ENCODE assay signal across 2 cellular contexts in the genomic region with DNA sequence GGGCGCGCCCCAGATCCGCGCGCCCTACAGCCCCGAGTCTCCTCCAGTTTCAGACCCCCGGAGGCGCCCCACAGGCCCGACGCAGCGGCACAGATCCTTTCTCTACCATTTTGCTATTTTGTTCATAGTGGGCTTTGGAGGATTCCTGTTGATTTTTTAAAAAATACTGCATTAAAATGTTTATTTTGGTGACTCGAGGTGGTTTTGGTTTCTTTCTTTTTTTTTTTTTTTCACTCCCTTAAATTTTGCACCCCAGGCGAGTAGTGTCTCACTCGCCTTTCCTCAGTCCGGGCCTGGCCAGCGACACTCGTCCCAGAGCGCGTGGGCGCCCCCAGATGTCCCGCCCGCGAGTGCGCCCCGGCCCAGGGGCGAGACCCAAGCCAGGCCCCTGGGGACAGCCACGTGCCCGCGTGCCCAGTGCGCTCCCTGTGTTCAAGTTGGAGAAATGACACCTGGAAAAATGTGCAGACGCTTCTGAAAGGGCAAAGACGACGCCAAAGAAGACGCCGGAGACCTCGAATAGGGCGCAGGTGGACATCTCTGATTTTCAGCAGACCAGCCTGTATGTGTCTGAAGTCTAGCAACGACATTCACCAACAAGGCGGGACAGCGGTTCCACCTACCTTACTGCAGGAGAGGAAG.
TF ChIP-seq lines count a peak whose summit lies in the region.

No MANE protein-coding gene starts in this region.

TF ChIP-seq in HCT116, 20 proteins besides CTCF, POLR2A, EP300 and RAD21:
- TF ChIP-seq EGR1 (IDR thresholded peaks at IDR 0.05; ENCODE audit: low read depth) (peak; percentile 75), JUND (IDR thresholded peaks at IDR 0.05) (no peak), CBX3 (IDR thresholded peaks at IDR 0.05; ENCODE audit: low read depth) (peak; percentile 92), YY1 (IDR thresholded peaks at IDR 0.05; ENCODE audit: extremely low read depth, insufficient replicate concordance, low read depth, low read length) (no peak), SIN3A (IDR thresholded peaks at IDR 0.05; ENCODE audit: low read depth) (no peak), POLR2AphosphoS5 (IDR thresholded peaks at IDR 0.05; ENCODE audit: low read depth, low read length) (peak; percentile 75), MAX (IDR thresholded peaks at IDR 0.05) (peak; percentile 99), SRF (IDR thresholded peaks at IDR 0.05; ENCODE audit: low read depth) (no peak)

TF ChIP-seq in neural cell, 6 proteins besides CTCF, POLR2A, EP300 and RAD21:
- TF ChIP-seq TAF1 (IDR thresholded peaks at IDR 0.05; ENCODE audit: low read depth), result no peak
- no peak for TF ChIP-seq EZH2 (IDR thresholded peaks at IDR 0.05; ENCODE audit: borderline replicate concordance, insufficient read depth, low read length, poor library complexity, severe bottlenecking)
- peak; percentile 10 for TF ChIP-seq MXI1 (conservative IDR thresholded peaks at IDR 0.05; ENCODE audit: poor library complexity, severe bottlenecking)
- TF ChIP-seq POLR2AphosphoS5 (IDR thresholded peaks at IDR 0.05), result no peak
- no peak for TF ChIP-seq SMC3 (conservative IDR thresholded peaks at IDR 0.05; ENCODE audit: poor library complexity)
- peak; percentile 6 for TF ChIP-seq REST (IDR thresholded peaks at IDR 0.05; ENCODE audit: borderline replicate concordance)
